8 cellular contexts compared by ENCODE assay signal in the genomic region with DNA sequence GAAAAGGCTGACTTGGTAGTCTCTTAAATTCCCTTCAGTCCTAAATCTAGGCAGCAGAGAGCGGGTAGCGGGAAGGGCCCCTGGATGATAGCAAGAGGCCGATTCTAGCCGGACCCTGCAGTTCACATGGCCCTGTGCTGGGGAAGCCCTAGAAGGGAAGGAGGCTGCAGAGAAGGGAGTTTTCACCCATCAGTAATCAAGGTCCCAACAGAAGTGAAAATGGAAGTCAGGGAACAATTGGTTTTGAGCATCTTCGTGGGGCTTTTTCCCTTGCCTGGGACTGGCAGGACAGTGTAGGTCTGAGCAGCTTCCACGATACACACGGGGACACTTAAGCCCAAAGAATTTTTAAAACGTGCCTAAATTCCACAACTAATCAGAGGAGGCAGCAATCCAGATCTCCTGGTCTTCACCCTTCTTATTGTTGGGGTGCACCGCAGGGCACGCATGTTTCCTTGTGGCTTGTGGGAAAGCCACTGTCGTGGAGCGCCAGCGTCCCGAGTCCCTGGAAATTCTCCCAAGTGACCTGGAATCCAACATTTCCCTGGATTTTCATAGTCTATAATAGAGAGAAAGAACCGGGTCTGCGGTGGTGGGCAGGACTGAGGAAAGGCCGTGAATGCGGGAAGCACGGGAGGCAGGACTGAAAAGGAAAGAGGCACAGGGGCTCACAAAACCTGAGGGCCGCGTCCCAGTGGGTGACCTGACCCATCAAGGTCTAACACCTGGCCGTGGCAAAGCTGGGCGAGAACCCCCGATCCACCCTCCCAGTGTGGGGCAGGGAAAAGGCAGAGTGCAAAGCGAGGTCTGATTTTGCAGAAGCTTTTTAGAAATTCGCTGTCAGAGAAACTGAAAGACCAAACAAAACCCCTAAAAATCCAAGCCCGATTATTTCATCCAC. TPM values are rescaled to one million over a fixed set of nuclear protein-coding genes. Genes with fewer than 3 reads are reported as not detected.
DNase-seq lines count a peak whose midpoint lies in the region; ATAC-seq, FAIRE-seq and TF ChIP-seq lines count a peak whose summit lies in the region.

No MANE protein-coding gene starts in this region.

- H4K20me1 ChIP-seq in DOHH2 (ENCODE audit: control insufficient read depth, insufficient read depth, low read depth, low read length) (no peaks in the 10 kb centered on the region), endothelial cell of umbilical vein (replicated peaks; ENCODE audit: control insufficient read depth, extremely low read depth, insufficient read depth, low read length) (no peaks in the 10 kb centered on the region)

- H3K4me2 ChIP-seq in DOHH2 (ENCODE audit: low read length) (peak overlapping the region; percentile 82), endothelial cell of umbilical vein (ENCODE audit: insufficient read depth, low read length) (peak overlapping the region; percentile 48)

- peak overlapping the region; percentile 34 for H3K9ac ChIP-seq in endothelial cell of umbilical vein (replicated peaks; ENCODE audit: extremely low read depth, insufficient read depth, low read length)

- no peaks in the 10 kb centered on the region for H3K36me3 ChIP-seq in DOHH2 (ENCODE audit: control insufficient read depth, low read length)
- no peaks in the 10 kb centered on the region for H3K36me3 ChIP-seq in RWPE2 (ENCODE audit: low read depth)
- no peaks in the 10 kb centered on the region for H3K36me3 ChIP-seq in endothelial cell of umbilical vein (ENCODE audit: control insufficient read depth in 2 of 2, extremely low read depth in 1 of 2, insufficient read depth in 2 of 2, low read length in 2 of 2)
- no peaks in the 10 kb centered on the region for H3K36me3 ChIP-seq in ovary

- CTCF ChIA-PET in endothelial cell of umbilical vein (lab: Charles Lee), result interaction anchor here (1.1 to 3.4 kb wide), 3 partner anchors 15 to 93 kb away, joined by 4 to 16 read pairs (median 8); no protein-coding TSS in a partner anchor

- BruUV-seq in endothelial cell of umbilical vein (replicated peaks; lab: Mats Ljungman, UMichigan), result TSS peak; percentile 37

- TF ChIP-seq POLR2A in endothelial cell of umbilical vein (IDR thresholded peaks at IDR 0.05; ENCODE audit: low read depth, low read length) (no peak), ovary (IDR thresholded peaks at IDR 0.05) (no peak), GM12892 (IDR thresholded peaks at IDR 0.05; ENCODE audit: low read depth, low read length) (no peak)

- dilution Hi-C loops in endothelial cell of umbilical vein (cut with MboI; ENCODE audit: extremely low pct_ligation_motif_present, low sequenced_read_pairs), result no loop called here

- peak overlapping the region; percentile 69 for H3K4me3 ChIP-seq in DOHH2 (ENCODE audit: low read length)
- peak overlapping the region; percentile 93 for H3K4me3 ChIP-seq in RWPE2 (ENCODE audit: severe bottlenecking)
- H3K4me3 ChIP-seq in endothelial cell of umbilical vein (replicated peaks in 1 of 3; ENCODE audit: insufficient read depth in 1 of 3, low read depth in 1 of 3, low read length in 3 of 3), result peak overlapping the region in 2 of 3 experiments; percentile 30 to 60
- H3K4me3 ChIP-seq in ovary, result peak overlapping the region; percentile 63

- FAIRE-seq in endothelial cell of umbilical vein (lab: Jason Lieb, UNC), result peak; percentile 44
- no peak for FAIRE-seq in GM12892 (lab: Jason Lieb, UNC)

- H3K9me3 ChIP-seq in DOHH2 (ENCODE audit: control insufficient read depth, insufficient read depth, low read length), result no peaks in the 10 kb centered on the region
- H3K9me3 ChIP-seq in RWPE2 (ENCODE audit: severe bottlenecking), result no peaks in the 10 kb centered on the region
- no peaks in the 10 kb centered on the region for H3K9me3 ChIP-seq in endothelial cell of umbilical vein (replicated peaks; ENCODE audit: control insufficient read depth, insufficient read depth, low read length)
- H3K9me3 ChIP-seq in ovary, result no peaks in the 10 kb centered on the region

- ATAC-seq in RWPE2 (ENCODE audit: low read depth), result no peak
- ATAC-seq in GM18907 (IDR thresholded peaks at IDR 0.05; ENCODE audit: unreplicated experiment), result no peak
- ATAC-seq in left colon, result no peak

- no peak for TF ChIP-seq CTCF in DOHH2 (IDR thresholded peaks at IDR 0.05; ENCODE audit: low read depth, low read length, poor library complexity, severe bottlenecking)
- TF ChIP-seq CTCF in RWPE2 (IDR thresholded peaks at IDR 0.05; ENCODE audit: poor library complexity, severe bottlenecking), result no peak
- TF ChIP-seq CTCF in endothelial cell of umbilical vein (IDR thresholded peaks at IDR 0.05; ENCODE audit: extremely low read depth in 1 of 2, insufficient read depth in 1 of 2, low read depth in 1 of 2, low read length in 2 of 2), result no peak
- TF ChIP-seq CTCF in ovary (IDR thresholded peaks at IDR 0.05), result no peak

- peak overlapping the region; percentile 74 for H2AFZ ChIP-seq in endothelial cell of umbilical vein (ENCODE audit: low read depth, low read length)

- no peaks in the 10 kb centered on the region for H3K9me2 ChIP-seq in DOHH2 (replicated peaks; ENCODE audit: control insufficient read depth, low read length)

- 11 to 14% (median 12%) methylated on average over 27 of the region's 27 CpGs for WGBS in ovary, 3 donors

- H3K4me1 ChIP-seq in DOHH2 (ENCODE audit: control insufficient read depth, low read length), result peaks cover 12% of the 10 kb centered on the region
- H3K4me1 ChIP-seq in RWPE2 (ENCODE audit: insufficient read depth, poor library complexity, severe bottlenecking), result peaks cover 19% of the 10 kb centered on the region
- peaks cover 34% of the 10 kb centered on the region for H3K4me1 ChIP-seq in endothelial cell of umbilical vein (ENCODE audit: control insufficient read depth, extremely low read depth, insufficient read depth, low read length)
- peaks cover 17% of the 10 kb centered on the region for H3K4me1 ChIP-seq in ovary (ENCODE audit: insufficient read depth)

- peaks cover 38% of the 10 kb centered on the region for H3K27me3 ChIP-seq in DOHH2 (ENCODE audit: control insufficient read depth, low read length)
- no peaks in the 10 kb centered on the region for H3K27me3 ChIP-seq in RWPE2 (ENCODE audit: insufficient read depth, poor library complexity, severe bottlenecking)
- H3K27me3 ChIP-seq in endothelial cell of umbilical vein (ENCODE audit: control insufficient read depth in 2 of 2, insufficient read depth in 2 of 2, low read length in 2 of 2), result no peaks in the 10 kb centered on the region
- no peaks in the 10 kb centered on the region for H3K27me3 ChIP-seq in ovary

- TF ChIP-seq EP300 in ovary (IDR thresholded peaks at IDR 0.05), result no peak

- no peaks in the 10 kb centered on the region for H3K9me1 ChIP-seq in endothelial cell of umbilical vein (replicated peaks; ENCODE audit: control insufficient read depth, extremely low read depth, insufficient read depth, low read length)

- DNase-seq in RWPE2 (ENCODE audit: low spot score) (no peak), endothelial cell of umbilical vein (ENCODE audit: low read depth, low spot score) (no peak), ovary (peak in 3 of 5 donors; percentile 49 to 58 (median 53)), GM12892 (ENCODE audit: insufficient read length) (no peak), left colon (no peak), NCI-H2081 (lab: John Stamatoyannopoulos, UW) (no peak)

- H3K27ac ChIP-seq in DOHH2 (ENCODE audit: low read depth, low read length) (no peak overlapping the region), RWPE2 (ENCODE audit: poor library complexity, severe bottlenecking) (peak overlapping the region; percentile 40), endothelial cell of umbilical vein (ENCODE audit: insufficient read depth, low read depth, low read length) (no peak overlapping the region), ovary (peak overlapping the region in 1 of 2 donors; percentile 89)

- H3K79me2 ChIP-seq in DOHH2 (ENCODE audit: control insufficient read depth, low read length) (no peaks in the 10 kb centered on the region), endothelial cell of umbilical vein (ENCODE audit: control insufficient read depth, insufficient read depth, low read length) (peaks cover 9% of the 10 kb centered on the region)

- POLR2A ChIA-PET in endothelial cell of umbilical vein (lab: Charles Lee), result no interaction called here

- no peaks in the 10 kb centered on the region for H3F3A ChIP-seq in DOHH2 (ENCODE audit: control insufficient read depth, insufficient read depth)

- intact Hi-C loops in endothelial cell of umbilical vein (cut with micrococcal nuclease) (loop anchor here (1.0 to 10.0 kb wide), 5 partner anchors 41 to 855 kb away; partner anchors contain the start of gene NECTIN1), ovary (cut with DNase I) (loop anchor here in 1 of 4 donors (2.0 kb wide), 1 partner anchor 25 kb away; no protein-coding TSS in a partner anchor), left colon (cut with DNase I, micrococcal nuclease) (no loop called here)

TF ChIP-seq in endothelial cell of umbilical vein, 7 proteins besides CTCF, POLR2A, EP300 and RAD21 (continues in another document):
- TF ChIP-seq JUN (IDR thresholded peaks at IDR 0.05; ENCODE audit: borderline replicate concordance, insufficient read depth, insufficient read length, low read depth), result no peak

RNA-seq across cellular contexts. Expression of gene OAF, which starts 0.8 kb away (rescaled TPM):
- 26.7 and 32.1 TPM in 2 replicates for total RNA-seq in endothelial cell of umbilical vein
- polyA plus RNA-seq in endothelial cell of umbilical vein, result 33.8 and 38.1 TPM in 2 replicates
- 20.8 and 23.6 TPM in 2 replicates for polyA plus RNA-seq in endothelial cell of umbilical vein (2011; cell fraction: cytosol; rRNA removed)
- polyA plus RNA-seq in endothelial cell of umbilical vein (2011; cell fraction: nucleus; rRNA removed), result 14.3 and 15.6 TPM in 2 replicates
- polyA plus RNA-seq in endothelial cell of umbilical vein (2012), result 21.1 and 24.9 TPM in 2 replicates
- polyA minus RNA-seq in endothelial cell of umbilical vein, result 10.8 and 11.1 TPM in 2 replicates
- polyA minus RNA-seq in endothelial cell of umbilical vein (2011; cell fraction: cytosol; rRNA and poly(A)+ RNA removed), result 15.2 TPM
- 6.8 and 7.0 TPM in 2 replicates for polyA minus RNA-seq in endothelial cell of umbilical vein (2011; cell fraction: nucleus; rRNA and poly(A)+ RNA removed)
- 100 to 1,000 TPM in 2 of 7 donors, 10 to 100 TPM in 5; 26.6 to 170 (median 66.5) TPM for total RNA-seq in ovary
- 10 to 100 TPM; 38.1 to 44.1 TPM for polyA plus RNA-seq in ovary
- 0.61 TPM for polyA plus RNA-seq in GM12892 (2012; ENCODE audit: missing spikeins)
- total RNA-seq in left colon, result 100 to 1,000 TPM; 180 to 189 TPM

RNA-seq across cellular contexts. Expression of gene POU2F3, which starts 29.9 kb away (rescaled TPM):
- not detected in 2 replicates for total RNA-seq in endothelial cell of umbilical vein
- polyA plus RNA-seq in endothelial cell of umbilical vein, result 0.06 and 0.08 TPM in 2 replicates
- 0.03 TPM in 1 of 2 replicates, not detected in the other for polyA plus RNA-seq in endothelial cell of umbilical vein (2011; cell fraction: cytosol; rRNA removed)
- polyA plus RNA-seq in endothelial cell of umbilical vein (2011; cell fraction: nucleus; rRNA removed), result not detected in 2 replicates
- not detected in 2 replicates for polyA plus RNA-seq in endothelial cell of umbilical vein (2012)
- 0.17 TPM in 1 of 2 replicates, not detected in the other for polyA minus RNA-seq in endothelial cell of umbilical vein
- not detected for polyA minus RNA-seq in endothelial cell of umbilical vein (2011; cell fraction: cytosol; rRNA and poly(A)+ RNA removed)
- polyA minus RNA-seq in endothelial cell of umbilical vein (2011; cell fraction: nucleus; rRNA and poly(A)+ RNA removed), result not detected in 2 replicates
- total RNA-seq in ovary, result 1 to 10 TPM in 1 of 7 donors, under 1 TPM in 4, not detected in 2; 0.20 to 1.0 (median 0.23) TPM
- polyA plus RNA-seq in ovary, result under 1 TPM; 0.05 to 0.08 TPM
- 0.68 TPM for polyA plus RNA-seq in GM12892 (2012; ENCODE audit: missing spikeins)
- 1 to 10 TPM; 1.9 to 2.0 TPM for total RNA-seq in left colon

Comparison
In these comparisons a context has a peak if more than half of its experiments do, and no peak if none do; other contexts are left out.
1. DNase-seq: peak in ovary (3 of 5); none in RWPE2 (single experiment), endothelial cell of umbilical vein (single experiment), GM12892 (single experiment), left colon (0 of 2) and NCI-H2081 (0 of 2).
2. Peak in every context shown above with its lines, with median percentiles within 50 percentile points of each other: H3K4me3 ChIP-seq.